ENCODE assay signal across 16 cellular contexts in genomic region chr5:40775846-40776657, GRCh38. TPM values are rescaled to one million over a fixed set of nuclear protein-coding genes. Genes with fewer than 3 reads are reported as not detected.
A peak's percentile ranks its signal among the peaks of the same experiment; 100 is the strongest.
DNase-seq lines count a peak whose midpoint lies in the region; ATAC-seq, FAIRE-seq and TF ChIP-seq lines count a peak whose summit lies in the region.
"Had no signal": no experiment of that assay in that cellular context is flagged by ENCODE, and none has a peak within 500 bp of the region (broad histone marks: within the 10 kb centered on the region; RNA-seq: fewer than 3 reads in every experiment).

No MANE protein-coding gene starts in this region.

- peaks cover 20% of the 10 kb centered on the region for H3K4me1 Mint-ChIP-seq in activated CD8-positive, alpha-beta T cell treated with anti-CD3 and anti-CD28 coated beads for 36 hours (ENCODE audit: low read depth)

- peaks cover 14 to 21% of the 10 kb centered on the region in 2 experiments; a peak in 3 of 4 replicates for H3K36me3 ChIP-seq in HCT116 (ENCODE audit: control insufficient read depth in 1 of 2, insufficient read depth in 2 of 2, low read length in 2 of 2)
- peaks cover 3 to 44% of the 10 kb centered on the region in 2 donors for H3K36me3 ChIP-seq in left lung

- no peak overlapping the region for H2AFZ ChIP-seq in HCT116 (ENCODE audit: low read depth, low read length, poor library complexity, severe bottlenecking)

- POLR2A ChIA-PET in A549 (lab: Yijun Ruan, JAX), result interaction anchor here (1.4 kb wide), 1 partner anchor 23 kb away, joined by 4 read pairs; the partner anchor contains the start of gene PRKAA1
- POLR2A ChIA-PET in HCT116 (lab: Charles Lee), result no interaction called here
- POLR2A ChIA-PET in activated CD8-positive, alpha-beta T cell treated with anti-CD3 and anti-CD28 coated beads for 36 hours (lab: Charles Lee), result interaction anchor here (0.8 to 1.2 kb wide), 3 partner anchors 11 to 54 kb away, joined by 3 read pairs; no protein-coding TSS in a partner anchor

- H3K27me3 Mint-ChIP-seq in activated CD8-positive, alpha-beta T cell treated with anti-CD3 and anti-CD28 coated beads for 36 hours, result no peaks in the 10 kb centered on the region

- 51% methylated on average over 6 of the region's 6 CpGs for WGBS in A549 (ENCODE audit: missing lambda C conversion rate)

- TF ChIP-seq EP300 in A549 (IDR thresholded peaks at IDR 0.05), result no peak

- RAD21 ChIA-PET in HCT116 (lab: Charles Lee; ENCODE audit: low non-redundant PET in 1 of 2, low total read pairs in 2 of 2, uncharacterized antibody in 2 of 2, unreplicated experiment in 2 of 2), result interaction anchor here in 1 of 2 experiments (0.5 kb wide), 1 partner anchor 22 kb away, joined by 3 read pairs; the partner anchor contains the start of gene PRKAA1

- no peak for TF ChIP-seq RAD21 in A549 (conservative IDR thresholded peaks at IDR 0.05 in 1 of 2, IDR thresholded peaks at IDR 0.05 in 1 of 2)
- TF ChIP-seq RAD21 in HCT116 (IDR thresholded peaks at IDR 0.05; ENCODE audit: low read depth), result no peak

- intact Hi-C loops in HCT116 (cut with micrococcal nuclease), result loop anchor here (10.0 kb wide), 1 partner anchor 61 kb away; no protein-coding TSS in a partner anchor
- intact Hi-C loops in activated CD8-positive, alpha-beta T cell treated with anti-CD3 and anti-CD28 coated beads for 36 hours (cut with micrococcal nuclease), result no loop called here
- intact Hi-C loops in left lung (cut with DNase I), result no loop called here

- H3K9me3 Mint-ChIP-seq in activated CD8-positive, alpha-beta T cell treated with anti-CD3 and anti-CD28 coated beads for 36 hours, result no peaks in the 10 kb centered on the region

- H3K4me2 ChIP-seq in A549, result peak overlapping the region; percentile 59
- no peak overlapping the region for H3K4me2 ChIP-seq in HCT116 (ENCODE audit: low read length)

- TF ChIP-seq POLR2A in A549 (IDR thresholded peaks at IDR 0.05; ENCODE audit: low read length) (no peak), HCT116 (IDR thresholded peaks at IDR 0.05; ENCODE audit: borderline replicate concordance, extremely low read depth, insufficient read depth, insufficient read length) (no peak)

- CTCF ChIA-PET in A549 (lab: Yijun Ruan, JAX) (interaction anchor here (0.8 to 2.3 kb wide), 3 partner anchors 8 to 56 kb away, joined by 3 to 7 read pairs (median 3); no protein-coding TSS in a partner anchor), HCT116 (lab: Charles Lee) (no interaction called here)
- CTCF ChIA-PET in activated CD8-positive, alpha-beta T cell treated with anti-CD3 and anti-CD28 coated beads for 36 hours (lab: Charles Lee), result no interaction called here

- H3K79me2 ChIP-seq in HCT116 (ENCODE audit: insufficient read depth, low read length), result peaks cover 35% of the 10 kb centered on the region

- FAIRE-seq in A549 (lab: Jason Lieb, UNC), result no peak
- FAIRE-seq: endometrium had no signal

- peak in 1 of 2 experiments; percentile 23; a peak in 3 of 6 replicates for ATAC-seq in A549
- no peak for ATAC-seq in HCT116
- no peak for ATAC-seq in activated CD8-positive, alpha-beta T cell treated with anti-CD3 and anti-CD28 coated beads for 36 hours
- ATAC-seq in left lung, result peak; percentile 18
- ATAC-seq in GM19324 (IDR thresholded peaks at IDR 0.05; ENCODE audit: low FRiP score, unreplicated experiment), result no peak
- no peak for ATAC-seq in GM19035 (IDR thresholded peaks at IDR 0.05; ENCODE audit: unreplicated experiment)
- ATAC-seq in HG03457 (IDR thresholded peaks at IDR 0.05; ENCODE audit: unreplicated experiment), result no peak
- ATAC-seq: body of pancreas, heart left ventricle, lower lobe of right lung had no signal

- no peak overlapping the region for H3K4me3 ChIP-seq in A549
- no peak overlapping the region for H3K4me3 ChIP-seq in HCT116 (replicated peaks in 1 of 2; ENCODE audit: low read depth in 1 of 2, low read length in 2 of 2)
- no peak overlapping the region for H3K4me3 ChIP-seq in left lung
- H3K4me3 ChIP-seq: body of pancreas, heart left ventricle, lower lobe of right lung, MG63 had no signal

- H4K20me1 ChIP-seq in HCT116 (ENCODE audit: insufficient read depth), result peaks cover 6% of the 10 kb centered on the region; the same call in 1 of the 2 replicates

- H3K27me3 ChIP-seq in HCT116 (ENCODE audit: insufficient read depth, low read length) (no peaks in the 10 kb centered on the region), left lung (no peaks in the 10 kb centered on the region)
- H3K27me3 ChIP-seq: body of pancreas, heart left ventricle, MG63 had no signal

- BruUV-seq in HCT116 (replicated peaks; lab: Mats Ljungman, UMichigan), result TSS peak; percentile 14

- no peaks in the 10 kb centered on the region for H3K9me3 ChIP-seq in A549
- no peaks in the 10 kb centered on the region for H3K9me3 ChIP-seq in HCT116 (ENCODE audit: control insufficient read depth in 1 of 2, insufficient read depth in 1 of 2, low read depth in 1 of 2, low read length in 2 of 2)
- no peaks in the 10 kb centered on the region for H3K9me3 ChIP-seq in left lung
- H3K9me3 ChIP-seq: body of pancreas, heart left ventricle, lower lobe of right lung, MG63 had no signal

- no peak for TF ChIP-seq CTCF in A549 (IDR thresholded peaks at IDR 0.05)
- no peak for TF ChIP-seq CTCF in HCT116 (IDR thresholded peaks at IDR 0.05 in 2 of 3, conservative IDR thresholded peaks at IDR 0.05 in 1 of 3; ENCODE audit: borderline replicate concordance in 1 of 3, insufficient read depth in 1 of 3, low read depth in 2 of 3, low read length in 2 of 3)
- TF ChIP-seq CTCF in activated CD8-positive, alpha-beta T cell treated with anti-CD3 and anti-CD28 coated beads for 36 hours (IDR thresholded peaks at IDR 0.05), result no peak
- TF ChIP-seq CTCF in left lung (IDR thresholded peaks at IDR 0.05), result no peak

- H3K36me3 Mint-ChIP-seq in activated CD8-positive, alpha-beta T cell treated with anti-CD3 and anti-CD28 coated beads for 36 hours (ENCODE audit: low read depth), result peaks cover 19% of the 10 kb centered on the region

- H3K27ac ChIP-seq in A549 (peak overlapping the region in 1 of 2 experiments; percentile 20; a peak in 2 of 6 replicates), HCT116 (ENCODE audit: low read depth, low read length) (no peak overlapping the region), left lung (peak overlapping the region in 1 of 2 donors; percentile 49)
- H3K27ac ChIP-seq: lower lobe of right lung had no signal

- no peak overlapping the region for H3K4me3 Mint-ChIP-seq in activated CD8-positive, alpha-beta T cell treated with anti-CD3 and anti-CD28 coated beads for 36 hours

- H3K4me1 ChIP-seq in A549 (peaks cover 31% of the 10 kb centered on the region), HCT116 (ENCODE audit: control insufficient read depth in 1 of 2, insufficient read depth in 2 of 2, low read length in 2 of 2) (no peaks in the 10 kb centered on the region), left lung (peaks cover 0 to 32% of the 10 kb centered on the region in 2 donors)

- H3K9ac ChIP-seq in HCT116 (ENCODE audit: low read length), result no peak overlapping the region

- peak overlapping the region; percentile 70 for H3K27ac Mint-ChIP-seq in activated CD8-positive, alpha-beta T cell treated with anti-CD3 and anti-CD28 coated beads for 36 hours

- no peaks in the 10 kb centered on the region for H3K9me2 ChIP-seq in HCT116 (ENCODE audit: insufficient read depth)

- DNase-seq in A549 (ENCODE audit: low read depth in 1 of 2, low spot score in 1 of 2) (no peak), HCT116 (ENCODE audit: low read depth, low spot score) (no peak), left lung (no peak), ureter (ENCODE audit: low spot score) (no peak)
- DNase-seq in activated CD8-positive, alpha-beta T cell treated with anti-CD3 and anti-CD28 coated beads for 36 hours, result no peak
- DNase-seq: body of pancreas; GDM1; heart left ventricle; lower lobe of right lung; MG63; posterior cingulate gyrus; stimulated activated CD4-positive, alpha-beta T cell treated with anti-CD3 and anti-CD28 coated beads, Interleukin-1b, Interleukin-23, amount 100 ng/mL, for 48 hours had no signal

TF ChIP-seq in A549, 52 proteins besides CTCF, POLR2A, EP300 and RAD21 (continues in another document):
- TF ChIP-seq SREBF2 (IDR thresholded peaks at IDR 0.05), result no peak
- no peak for TF ChIP-seq HEYL (CRISPR knock-in tag; IDR thresholded peaks at IDR 0.05)
- no peak for TF ChIP-seq CBX8 (IDR thresholded peaks at IDR 0.05)

TF ChIP-seq in HCT116, 20 proteins besides CTCF, POLR2A, EP300 and RAD21 (continues in another document):
- TF ChIP-seq SRF (IDR thresholded peaks at IDR 0.05; ENCODE audit: low read depth) (no peak), EZH2 (IDR thresholded peaks at IDR 0.05) (no peak), ELF1 (IDR thresholded peaks at IDR 0.05; ENCODE audit: borderline replicate concordance, low read depth) (no peak)

RNA-seq across cellular contexts. Expression of gene TTC33, which starts 20.3 kb away (rescaled TPM):
- polyA plus RNA-seq in A549 (2011; rRNA removed), result 13.5 and 19.8 TPM in 2 replicates
- polyA plus RNA-seq in A549 (2012; cell fraction: cytosol; rRNA removed), result 2.4 and 2.6 TPM in 2 replicates
- polyA plus RNA-seq in A549 (2012; cell fraction: nucleus; rRNA removed), result 0.86 and 0.88 TPM in 2 replicates
- 15.4 to 17.1 TPM (median 15.7 TPM) in 3 replicates for polyA plus RNA-seq in A549 (2017; fragmentation: RNase III; extraction: RNeasy Plus Mini Kit Qiagen cat#74134 plus additional on column Dnase treatment)
- 4.8 and 5.9 TPM in 2 replicates for polyA minus RNA-seq in A549 (2011; rRNA and poly(A)+ RNA removed)
- total RNA-seq in HCT116 (2021; ENCODE audit: unreplicated experiment), result 14.5 TPM
- 5.6 and 6.6 TPM in 2 replicates for polyA plus RNA-seq in HCT116 (2012)
- 10 to 100 TPM; 21.4 to 21.5 TPM for total RNA-seq in activated CD8-positive, alpha-beta T cell treated with anti-CD3 and anti-CD28 coated beads for 36 hours
- 10 to 100 TPM; 11.1 to 12.7 TPM for total RNA-seq in left lung
- 12.6 TPM for total RNA-seq in ureter

RNA-seq across cellular contexts. Expression of gene PRKAA1, which starts 22.1 kb away (rescaled TPM):
- polyA plus RNA-seq in A549 (2011; rRNA removed) (84.3 and 107 TPM in 2 replicates), A549 (2017; fragmentation: RNase III; extraction: RNeasy Plus Mini Kit Qiagen cat#74134 plus additional on column Dnase treatment) (51.5 to 63.3 TPM (median 60.0 TPM) in 3 replicates)
- polyA plus RNA-seq in A549 (2012; cell fraction: cytosol; rRNA removed), result 15.5 and 16.3 TPM in 2 replicates
- polyA plus RNA-seq in A549 (2012; cell fraction: nucleus; rRNA removed), result 20.1 and 35.7 TPM in 2 replicates
- 23.7 and 32.4 TPM in 2 replicates for polyA minus RNA-seq in A549 (2011; rRNA and poly(A)+ RNA removed)
- total RNA-seq in HCT116 (2021; ENCODE audit: unreplicated experiment) (53.5 TPM), left lung (10 to 100 TPM; 71.6 to 85.7 TPM), ureter (114 TPM)
- 16.5 and 18.9 TPM in 2 replicates for polyA plus RNA-seq in HCT116 (2012)
- total RNA-seq in activated CD8-positive, alpha-beta T cell treated with anti-CD3 and anti-CD28 coated beads for 36 hours, result 10 to 100 TPM; 33.8 to 35.2 TPM

RNA-seq across cellular contexts. Expression of gene RPL37, which starts 59.0 kb away (rescaled TPM):
- polyA plus RNA-seq in A549 (2011; rRNA removed) (4,402 and 4,948 TPM in 2 replicates), A549 (2017; fragmentation: RNase III; extraction: RNeasy Plus Mini Kit Qiagen cat#74134 plus additional on column Dnase treatment) (2,762 to 2,921 TPM (median 2,809 TPM) in 3 replicates)
- 770 and 800 TPM in 2 replicates for polyA plus RNA-seq in A549 (2012; cell fraction: cytosol; rRNA removed)
- polyA plus RNA-seq in A549 (2012; cell fraction: nucleus; rRNA removed), result 99.3 and 104 TPM in 2 replicates
- polyA minus RNA-seq in A549 (2011; rRNA and poly(A)+ RNA removed), result 453 and 718 TPM in 2 replicates
- total RNA-seq in HCT116 (2021; ENCODE audit: unreplicated experiment) (1,279 TPM), left lung (1,000 to 10,000 TPM in 1 of 2 donors, 100 to 1,000 TPM in 1; 941 to 1,081 TPM), ureter (1,647 TPM)
- polyA plus RNA-seq in HCT116 (2012), result 5,000 and 5,239 TPM in 2 replicates
- 1,000 to 10,000 TPM; 1,914 to 1,950 TPM for total RNA-seq in activated CD8-positive, alpha-beta T cell treated with anti-CD3 and anti-CD28 coated beads for 36 hours
